Comparison of ENCODE assay signal across 8 cellular contexts in the genomic region with DNA sequence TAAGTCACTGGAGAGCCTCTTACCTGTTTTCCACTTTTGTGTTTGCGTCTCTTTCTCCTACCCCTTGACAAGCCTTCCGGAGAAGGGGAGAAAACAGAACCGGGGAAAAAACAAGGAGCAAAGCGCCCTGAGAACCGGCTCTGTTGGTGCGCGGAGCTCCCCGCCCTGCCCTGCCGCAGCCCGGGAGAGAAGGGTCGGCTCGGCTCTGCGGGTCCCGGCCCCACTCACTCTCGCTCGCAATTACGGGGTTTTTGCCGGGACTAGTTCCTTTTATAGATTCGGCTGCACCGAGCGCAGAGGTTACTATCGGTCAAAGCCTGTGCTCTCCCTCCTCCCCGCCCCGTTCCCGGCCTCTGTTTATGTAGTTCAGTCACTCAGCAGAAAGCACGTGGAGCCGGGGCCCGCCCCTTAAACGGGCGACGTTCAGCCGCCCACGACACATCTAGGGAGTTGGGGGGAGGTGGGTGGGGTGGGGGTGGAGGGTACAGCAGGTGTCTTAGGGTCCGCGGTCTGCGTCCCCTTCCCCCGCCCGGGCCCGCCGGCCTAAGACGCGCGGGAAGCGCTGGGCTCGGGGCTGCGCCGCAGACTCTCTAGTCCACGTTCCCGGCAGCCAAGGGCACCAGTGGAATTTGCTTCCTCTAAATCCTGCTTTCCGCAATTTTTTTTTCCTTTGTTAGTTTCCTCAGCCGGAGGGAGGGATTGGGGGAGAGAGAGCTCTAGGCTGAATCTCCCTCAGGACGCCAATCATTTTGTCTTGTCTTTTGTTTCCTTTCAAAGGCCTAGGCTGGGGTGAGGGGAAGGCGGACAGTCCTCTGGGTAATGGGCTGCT. TPM values are rescaled to one million over a fixed set of nuclear protein-coding genes. Genes with fewer than 3 reads are reported as not detected.
DNase-seq lines count a peak whose midpoint lies in the region; ATAC-seq and TF ChIP-seq lines count a peak whose summit lies in the region.

A gene with protein sequence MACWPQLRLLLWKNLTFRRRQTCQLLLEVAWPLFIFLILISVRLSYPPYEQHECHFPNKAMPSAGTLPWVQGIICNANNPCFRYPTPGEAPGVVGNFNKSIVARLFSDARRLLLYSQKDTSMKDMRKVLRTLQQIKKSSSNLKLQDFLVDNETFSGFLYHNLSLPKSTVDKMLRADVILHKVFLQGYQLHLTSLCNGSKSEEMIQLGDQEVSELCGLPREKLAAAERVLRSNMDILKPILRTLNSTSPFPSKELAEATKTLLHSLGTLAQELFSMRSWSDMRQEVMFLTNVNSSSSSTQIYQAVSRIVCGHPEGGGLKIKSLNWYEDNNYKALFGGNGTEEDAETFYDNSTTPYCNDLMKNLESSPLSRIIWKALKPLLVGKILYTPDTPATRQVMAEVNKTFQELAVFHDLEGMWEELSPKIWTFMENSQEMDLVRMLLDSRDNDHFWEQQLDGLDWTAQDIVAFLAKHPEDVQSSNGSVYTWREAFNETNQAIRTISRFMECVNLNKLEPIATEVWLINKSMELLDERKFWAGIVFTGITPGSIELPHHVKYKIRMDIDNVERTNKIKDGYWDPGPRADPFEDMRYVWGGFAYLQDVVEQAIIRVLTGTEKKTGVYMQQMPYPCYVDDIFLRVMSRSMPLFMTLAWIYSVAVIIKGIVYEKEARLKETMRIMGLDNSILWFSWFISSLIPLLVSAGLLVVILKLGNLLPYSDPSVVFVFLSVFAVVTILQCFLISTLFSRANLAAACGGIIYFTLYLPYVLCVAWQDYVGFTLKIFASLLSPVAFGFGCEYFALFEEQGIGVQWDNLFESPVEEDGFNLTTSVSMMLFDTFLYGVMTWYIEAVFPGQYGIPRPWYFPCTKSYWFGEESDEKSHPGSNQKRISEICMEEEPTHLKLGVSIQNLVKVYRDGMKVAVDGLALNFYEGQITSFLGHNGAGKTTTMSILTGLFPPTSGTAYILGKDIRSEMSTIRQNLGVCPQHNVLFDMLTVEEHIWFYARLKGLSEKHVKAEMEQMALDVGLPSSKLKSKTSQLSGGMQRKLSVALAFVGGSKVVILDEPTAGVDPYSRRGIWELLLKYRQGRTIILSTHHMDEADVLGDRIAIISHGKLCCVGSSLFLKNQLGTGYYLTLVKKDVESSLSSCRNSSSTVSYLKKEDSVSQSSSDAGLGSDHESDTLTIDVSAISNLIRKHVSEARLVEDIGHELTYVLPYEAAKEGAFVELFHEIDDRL (N-terminal part only) (minus strand): TSS at position 244 of the 829 bp plus-strand sequence. CDS start 24,476 bp downstream, outside the sequence.

- ATAC-seq in HG03103 (IDR thresholded peaks at IDR 0.05; ENCODE audit: low read depth, unreplicated experiment) (peak; percentile 30), mucosa of descending colon (peak; percentile 81), HG02642 (IDR thresholded peaks at IDR 0.05; ENCODE audit: poor library complexity, unreplicated experiment) (no peak)

- no peaks in the 10 kb centered on the region for H3K27me3 ChIP-seq in esophagus (ENCODE audit: control insufficient read depth in 1 of 2, insufficient read depth in 2 of 2, low read length in 2 of 2)

- H3K9me3 ChIP-seq in ES-I3 (ENCODE audit: control insufficient read depth, insufficient read depth, low read length) (no peaks in the 10 kb centered on the region), esophagus (ENCODE audit: control insufficient read depth in 2 of 2, insufficient read depth in 1 of 2, low read depth in 1 of 2, low read length in 1 of 2) (no peaks in the 10 kb centered on the region), mucosa of descending colon (no peaks in the 10 kb centered on the region)

- DNase-seq in OCI-M2 (lab: John Stamatoyannopoulos, UW; ENCODE audit: unreplicated experiment) (peak; percentile 40), mucosa of descending colon (peak; percentile 91 to 97 (median 95))
- DNase-seq in activated T-cell treated with anti-CD3 and anti-CD28 coated beads, Interleukin-2, amount 50 U/mL, for 48 hours: peak; percentile 79 to 80
- peak; percentile 20 to 40 for DNase-seq in stimulated activated CD8-positive, alpha-beta memory T cell treated with anti-CD3 and anti-CD28 coated beads, Interleukin-4, amount 100 ng/mL, for 4 hours (ENCODE audit: low read depth in 2 of 2, low spot score in 1 of 2)

- 9% methylated on average over 52 to 53 of the region's 53 CpGs for WGBS in esophagus, 2 donors

- H3K4me1 ChIP-seq in ES-I3 (ENCODE audit: insufficient read depth, low read length) (no peaks in the 10 kb centered on the region), esophagus (ENCODE audit: control insufficient read depth in 2 of 2, insufficient read depth in 2 of 2, low read length in 1 of 2) (no peaks in the 10 kb centered on the region), mucosa of descending colon (ENCODE audit: low read depth) (peaks cover 7% of the 10 kb centered on the region)

- H3K27ac ChIP-seq in esophagus (ENCODE audit: low read depth in 2 of 2, low read length in 1 of 2): peak within 1 kb of the TSS; percentile 79 to 84

- H3K36me3 ChIP-seq in ES-I3 (ENCODE audit: insufficient read depth, low read length) (no peaks in the 10 kb centered on the region), esophagus (ENCODE audit: control insufficient read depth in 2 of 2, insufficient read depth in 2 of 2, low read length in 1 of 2) (no peaks in the 10 kb centered on the region), mucosa of descending colon (ENCODE audit: low read depth) (no peaks in the 10 kb centered on the region)

- peak within 1 kb of the TSS; percentile 78 for H3K4me3 ChIP-seq in esophagus (ENCODE audit: low read depth in 1 of 2, low read length in 2 of 2)
- H3K4me3 ChIP-seq in mucosa of descending colon: peak within 1 kb of the TSS; percentile 90

- peak within 1 kb of the TSS; percentile 90 for H3K9ac ChIP-seq in ES-I3 (ENCODE audit: low read depth, low read length)

- no peak for TF ChIP-seq CTCF in mucosa of descending colon (IDR thresholded peaks at IDR 0.05)

- intact Hi-C loops in mucosa of descending colon (cut with DNase I, micrococcal nuclease): loop anchor here (5.0 to 10.0 kb wide), 3 partner anchors 63 to 487 kb away; no protein-coding TSS in a partner anchor

RNA-seq across cellular contexts. Expression of the gene that starts here (rescaled TPM):
- 1 to 10 TPM; 2.7 to 2.9 TPM for polyA plus RNA-seq in esophagus
- 100 to 1,000 TPM in 1 of 3 donors, 10 to 100 TPM in 2; 26.6 to 111 (median 36.8) TPM for total RNA-seq in mucosa of descending colon

Comparison
In these comparisons a context has a peak if more than half of its experiments do, and no peak if none do; other contexts are left out.
1. DNase-seq: peak in every context shown above with its lines; median percentile 95 in mucosa of descending colon; 80 in activated T-cell treated with anti-CD3 and anti-CD28 coated beads, Interleukin-2, amount 50 U/mL, for 48 hours; 40 in OCI-M2; 30 in stimulated activated CD8-positive, alpha-beta memory T cell treated with anti-CD3 and anti-CD28 coated beads, Interleukin-4, amount 100 ng/mL, for 4 hours.